In genomic region chr12:128388461-128388921, GRCh38 we compare ENCODE assay signal across 14 cellular contexts.
DNase-seq lines count a peak whose midpoint lies in the region; ATAC-seq and TF ChIP-seq lines count a peak whose summit lies in the region.
"Had no signal": no experiment of that assay in that cellular context is flagged by ENCODE, and none has a peak within 500 bp of the region (broad histone marks: within the 10 kb centered on the region; RNA-seq: fewer than 3 reads in every experiment).

No MANE protein-coding gene starts in this region.

- H3K4me3 ChIP-seq in lower lobe of right lung: no peak overlapping the region
- H3K4me3 ChIP-seq in testis: no peak overlapping the region
- H3K4me3 ChIP-seq: HAP-1, prostate gland had no signal

- peak overlapping the region; percentile 39 for H3K27ac ChIP-seq in caudate nucleus (ENCODE audit: low read depth, low read length)
- no peak overlapping the region for H3K27ac ChIP-seq in lower lobe of right lung
- H3K27ac ChIP-seq in testis: peak overlapping the region; percentile 5 to 39
- H3K27ac ChIP-seq: prostate gland had no signal

- H3K4me1 ChIP-seq in lower lobe of right lung (no peaks in the 10 kb centered on the region), testis (peaks cover 9% of the 10 kb centered on the region)
- H3K4me1 ChIP-seq: HAP-1, prostate gland had no signal

- 41 to 42% methylated on average over 11 to 12 of the region's 12 CpGs for WGBS in testis, 2 donors

- peak; percentile 5 for DNase-seq in DMS153 (lab: John Stamatoyannopoulos, UW)
- no peak for DNase-seq in DMS153 treated with DMSO at 0.1 percent for 48 hours (lab: John Stamatoyannopoulos, UW; ENCODE audit: unreplicated experiment)
- DNase-seq in caudate nucleus (lab: John Stamatoyannopoulos, UW): peak in 1 of 61 donors; percentile 10
- DNase-seq in lower lobe of right lung: no peak
- DNase-seq in testis: peak; percentile 37
- no peak for DNase-seq in stimulated activated CD4-positive, alpha-beta T cell treated with anti-CD3 and anti-CD28 coated beads, Interleukin-4, amount 100 ng/mL, for 4 hours
- DNase-seq: 8988T; effector memory CD4-positive, alpha-beta T cell; mammary epithelial cell; stimulated activated CD4-positive, alpha-beta T cell treated with anti-CD3 and anti-CD28 coated beads, Interleukin-4, amount 100 ng/mL, for 24 hours had no signal

- intact Hi-C loops in lower lobe of right lung (cut with DNase I) (no loop called here), testis (cut with DNase I; ENCODE audit: low total_unique reads) (loop anchor here (10.0 kb wide), 1 partner anchor 124 kb away; the partner anchor contains the start of gene TMEM132C)

- TF ChIP-seq CTCF in lower lobe of right lung (IDR thresholded peaks at IDR 0.05) (no peak), testis (IDR thresholded peaks at IDR 0.05) (no peak)

- ATAC-seq in lower lobe of right lung (peak; percentile 36 to 58), GM19455 (IDR thresholded peaks at IDR 0.05; ENCODE audit: unreplicated experiment) (no peak), GM19351 (IDR thresholded peaks at IDR 0.05; ENCODE audit: unreplicated experiment) (no peak)

- H3K9me3 ChIP-seq in lower lobe of right lung: no peaks in the 10 kb centered on the region
- H3K9me3 ChIP-seq in testis: no peaks in the 10 kb centered on the region
- H3K9me3 ChIP-seq: HAP-1, prostate gland had no signal

- TF ChIP-seq POLR2A in testis (IDR thresholded peaks at IDR 0.05): no peak

- H3K36me3 ChIP-seq in lower lobe of right lung: no peaks in the 10 kb centered on the region
- H3K36me3 ChIP-seq in testis (ENCODE audit: low read depth, missing control alignments): no peaks in the 10 kb centered on the region
- H3K36me3 ChIP-seq: HAP-1, prostate gland had no signal

- H3K27me3 ChIP-seq in lower lobe of right lung (ENCODE audit: low read depth) (peaks cover 11% of the 10 kb centered on the region), testis (no peaks in the 10 kb centered on the region)

Comparison
In these comparisons a context has a peak if more than half of its experiments do, and no peak if none do; other contexts are left out.
1. DNase-seq: peak in DMS153 (single experiment) and testis (single experiment); none in DMS153 treated with DMSO at 0.1 percent for 48 hours (single experiment), lower lobe of right lung (single experiment) and stimulated activated CD4-positive, alpha-beta T cell treated with anti-CD3 and anti-CD28 coated beads, Interleukin-4, amount 100 ng/mL, for 4 hours (0 of 2).
2. ATAC-seq: peak in lower lobe of right lung (2 of 2); none in GM19455 (single experiment) and GM19351 (single experiment).